ENCODE assay signal across 12 cellular contexts in genomic region chr5:55701462-55702103, GRCh38. TPM values are rescaled to one million over a fixed set of nuclear protein-coding genes. Genes with fewer than 3 reads are reported as not detected.
DNase-seq lines count a peak whose midpoint lies in the region; ATAC-seq and TF ChIP-seq lines count a peak whose summit lies in the region.
"Had no signal": no experiment of that assay in that cellular context is flagged by ENCODE, and none has a peak within 500 bp of the region (broad histone marks: within the 10 kb centered on the region; RNA-seq: fewer than 3 reads in every experiment).

No MANE protein-coding gene starts in this region.

- H4K8ac ChIP-seq in mesenchymal stem cell (ENCODE audit: low read length), result no peak overlapping the region

- 91% methylated on average over 1 of the region's 3 CpGs for WGBS in mesenchymal stem cell

- H3K36me3 Mint-ChIP-seq in GM23338 (ENCODE audit: low read depth) (peaks cover 45% of the 10 kb centered on the region), memory B cell (peaks cover 10% of the 10 kb centered on the region)
- H3K36me3 Mint-ChIP-seq in T-helper 2 cell treated with Interferon-gamma antibody and Interleukin-4, amounts not matched to agents 5 μg/mL and 100 μg/mL, for 36 hours (ENCODE audit: low read depth), result peaks cover 39% of the 10 kb centered on the region

- no peak overlapping the region for H2BK5ac ChIP-seq in mesenchymal stem cell (ENCODE audit: low read depth, low read length, poor library complexity, severe bottlenecking)

- no peak overlapping the region for H3K14ac ChIP-seq in mesenchymal stem cell (ENCODE audit: low read length in 2 of 2)

- H3K4ac ChIP-seq in mesenchymal stem cell (ENCODE audit: low read depth in 1 of 2, low read length in 2 of 2), result no peak overlapping the region

- H3F3A ChIP-seq in GM23338 (replicated peaks; ENCODE audit: low read depth), result no peaks in the 10 kb centered on the region

- H3K27me3 Mint-ChIP-seq in GM23338 (ENCODE audit: insufficient read depth, low read depth, poor library complexity) (no peaks in the 10 kb centered on the region), memory B cell (no peaks in the 10 kb centered on the region)
- H3K27me3 Mint-ChIP-seq in T-helper 2 cell treated with Interferon-gamma antibody and Interleukin-4, amounts not matched to agents 5 μg/mL and 100 μg/mL, for 36 hours (ENCODE audit: low read depth), result no peaks in the 10 kb centered on the region

- no peak overlapping the region for H3K23ac ChIP-seq in mesenchymal stem cell (ENCODE audit: low read length in 2 of 2)

- no peak overlapping the region for H3K4me3 Mint-ChIP-seq in GM23338
- peak overlapping the region; percentile 30 for H3K4me3 Mint-ChIP-seq in T-helper 2 cell treated with Interferon-gamma antibody and Interleukin-4, amounts not matched to agents 5 μg/mL and 100 μg/mL, for 36 hours
- H3K4me3 Mint-ChIP-seq in memory B cell, result no peak overlapping the region

- TF ChIP-seq CTCF in C4-2B (conservative IDR thresholded peaks at IDR 0.05) (peak; percentile 18), GM23338 (conservative IDR thresholded peaks at IDR 0.05; ENCODE audit: low read depth in 2 of 2) (peak; percentile 30 to 31; a peak in 3 of 4 replicates), vagina (IDR thresholded peaks at IDR 0.05) (no peak)

- H3K9me3 Mint-ChIP-seq in GM23338 (peaks cover 22% of the 10 kb centered on the region), memory B cell (no peaks in the 10 kb centered on the region)
- no peaks in the 10 kb centered on the region for H3K9me3 Mint-ChIP-seq in T-helper 2 cell treated with Interferon-gamma antibody and Interleukin-4, amounts not matched to agents 5 μg/mL and 100 μg/mL, for 36 hours

- peaks cover 2% of the 10 kb centered on the region for H3K79me1 ChIP-seq in mesenchymal stem cell (replicated peaks; ENCODE audit: low read length, poor library complexity, severe bottlenecking)

- no peak overlapping the region for H2AK5ac ChIP-seq in mesenchymal stem cell (ENCODE audit: low read length, severe bottlenecking)

- ATAC-seq in GM23338 (no peak), memory B cell (ENCODE audit: low read depth) (no peak)

- H3K4me1 Mint-ChIP-seq in GM23338 (no peaks in the 10 kb centered on the region), memory B cell (peaks cover 13% of the 10 kb centered on the region)
- H3K4me1 Mint-ChIP-seq in T-helper 2 cell treated with Interferon-gamma antibody and Interleukin-4, amounts not matched to agents 5 μg/mL and 100 μg/mL, for 36 hours (ENCODE audit: low read depth), result peaks cover 21% of the 10 kb centered on the region

- intact Hi-C loops in vagina (cut with DNase I), result no loop called here

- H2BK120ac ChIP-seq in mesenchymal stem cell (ENCODE audit: low read depth, low read length), result no peak overlapping the region

- H2BK15ac ChIP-seq in mesenchymal stem cell (ENCODE audit: low read depth, poor library complexity, severe bottlenecking), result no peak overlapping the region

- peaks cover 25% of the 10 kb centered on the region; the same call in 1 of the 2 replicates for H3K79me2 ChIP-seq in GM23338 (replicated peaks; ENCODE audit: insufficient read depth)

- H3K27ac ChIP-seq in C4-2B (no peak overlapping the region), GM23338 (ENCODE audit: low read depth) (no peak overlapping the region), mesenchymal stem cell (ENCODE audit: low read length, poor library complexity, severe bottlenecking) (no peak overlapping the region), vagina (no peak overlapping the region)

- H4K91ac ChIP-seq in mesenchymal stem cell (ENCODE audit: low read length), result no peak overlapping the region

- H2BK12ac ChIP-seq in mesenchymal stem cell (ENCODE audit: low read length in 2 of 2), result no peak overlapping the region

- DNase-seq in GM23338 (ENCODE audit: low spot score), result peak; percentile 24
- DNase-seq in T-helper 2 cell treated with Interferon-gamma antibody and Interleukin-4, amounts not matched to agents 5 μg/mL and 100 μg/mL, for 36 hours (ENCODE audit: low spot score), result no peak
- DNase-seq in memory B cell (ENCODE audit: low spot score in 2 of 2), result no peak
- no peak for DNase-seq in cortex of kidney (lab: John Stamatoyannopoulos, UW)
- DNase-seq in mesenchymal stem cell, result no peak
- no peak for DNase-seq in NCI-H524 (lab: John Stamatoyannopoulos, UW)
- no peak for DNase-seq in vagina (ENCODE audit: extremely low spot score in 2 of 2)
- DNase-seq: C1 segment of cervical spinal cord, NCI-H187 had no signal

- H3K27ac Mint-ChIP-seq in GM23338 (0 out of 2 replicates have a peak overlapping the region, but pooled peaks have one; percentile 5), memory B cell (peak overlapping the region; percentile 61)
- H3K27ac Mint-ChIP-seq in T-helper 2 cell treated with Interferon-gamma antibody and Interleukin-4, amounts not matched to agents 5 μg/mL and 100 μg/mL, for 36 hours, result no peak overlapping the region

- H3K36me3 ChIP-seq in GM23338 (ENCODE audit: insufficient read depth) (peaks cover 8% of the 10 kb centered on the region), mesenchymal stem cell (ENCODE audit: control insufficient read depth in 1 of 2, insufficient read depth in 2 of 2, low read depth in 1 of 2, low read length in 2 of 2) (peaks cover 2 to 12% of the 10 kb centered on the region in 2 experiments), vagina (no peaks in the 10 kb centered on the region)

- TF ChIP-seq POLR2A in vagina (IDR thresholded peaks at IDR 0.05), result no peak

- H2AFZ ChIP-seq in GM23338 (no peak overlapping the region), mesenchymal stem cell (ENCODE audit: low read depth, low read length) (no peak overlapping the region)

- H3K4me1 ChIP-seq in GM23338 (ENCODE audit: insufficient read depth) (no peaks in the 10 kb centered on the region), mesenchymal stem cell (ENCODE audit: control insufficient read depth, insufficient read depth, low read depth, low read length) (no peaks in the 10 kb centered on the region), vagina (no peaks in the 10 kb centered on the region)

- H3K9me2 ChIP-seq in GM23338 (ENCODE audit: insufficient read depth), result no peaks in the 10 kb centered on the region

- H3K9ac ChIP-seq in mesenchymal stem cell (ENCODE audit: low read length), result no peak overlapping the region

- H3K9me3 ChIP-seq in mesenchymal stem cell (ENCODE audit: control insufficient read depth, low read length) (no peaks in the 10 kb centered on the region), vagina (no peaks in the 10 kb centered on the region)

- no peak overlapping the region for H3K18ac ChIP-seq in mesenchymal stem cell (ENCODE audit: low read depth in 1 of 2, low read length in 2 of 2)

- H3K4me3 ChIP-seq in GM23338 (no peak overlapping the region), mesenchymal stem cell (ENCODE audit: insufficient read depth in 1 of 2, low read depth in 1 of 2, low read length in 2 of 2) (no peak overlapping the region), vagina (no peak overlapping the region)

- H3K27me3 ChIP-seq in GM23338 (ENCODE audit: insufficient read depth) (no peaks in the 10 kb centered on the region), mesenchymal stem cell (ENCODE audit: control insufficient read depth in 1 of 2, insufficient read depth in 1 of 2, low read length in 2 of 2) (no peaks in the 10 kb centered on the region), vagina (no peaks in the 10 kb centered on the region)

- no peaks in the 10 kb centered on the region for H4K20me1 ChIP-seq in GM23338 (replicated peaks; ENCODE audit: insufficient read depth)

- H3K4me2 ChIP-seq in GM23338 (no peak overlapping the region), mesenchymal stem cell (ENCODE audit: low read length, poor library complexity, severe bottlenecking) (no peak overlapping the region)

TF ChIP-seq in GM23338, 12 proteins besides CTCF, POLR2A, EP300 and RAD21 (continues in another document):
- TF ChIP-seq ZNF331 (CRISPR knock-in tag; IDR thresholded peaks at IDR 0.05; ENCODE audit: low read depth), result no peak
- no peak for TF ChIP-seq POLR2AphosphoS5 (IDR thresholded peaks at IDR 0.05; ENCODE audit: low read depth)
- no peak for TF ChIP-seq NANOG (IDR thresholded peaks at IDR 0.05; ENCODE audit: borderline replicate concordance)
- TF ChIP-seq JUNB (IDR thresholded peaks at IDR 0.05; ENCODE audit: unreplicated experiment), result no peak
- TF ChIP-seq CREB1 (CRISPR knock-in tag; IDR thresholded peaks at IDR 0.05; ENCODE audit: low read depth), result no peak
- no peak for TF ChIP-seq ZNF114 (CRISPR knock-in tag; IDR thresholded peaks at IDR 0.05)
- no peak for TF ChIP-seq STAT1 (IDR thresholded peaks at IDR 0.05; ENCODE audit: unreplicated experiment)
- TF ChIP-seq EZH2phosphoT487 (IDR thresholded peaks at IDR 0.05; ENCODE audit: unreplicated experiment), result no peak
- TF ChIP-seq ETS1 (IDR thresholded peaks at IDR 0.05), result no peak

RNA-seq across cellular contexts. Expression of gene SLC38A9, which starts 10.5 kb away (rescaled TPM):
- 57.0 and 64.8 TPM in 2 replicates for total RNA-seq in GM23338 (2014; rRNA removed; shearing (Covaris generic))
- polyA plus RNA-seq in GM23338 (2016; fragmentation: Nextera tagmentation; extraction: Ambion mirVana), result 28.6 and 30.8 TPM in 2 replicates
- 23.0 TPM for polyA plus RNA-seq in mesenchymal stem cell (2013, experiment 1 of 2)
- 23.1 TPM for polyA plus RNA-seq in mesenchymal stem cell (2013, experiment 2 of 2)
- 23.3 TPM for total RNA-seq in vagina

RNA-seq across cellular contexts. Expression of gene DDX4, which starts 36.3 kb away (rescaled TPM):
- 0.83 TPM in 1 of 2 replicates, not detected in the other for total RNA-seq in GM23338 (2014; rRNA removed; shearing (Covaris generic))
- not detected in 2 replicates for polyA plus RNA-seq in GM23338 (2016; fragmentation: Nextera tagmentation; extraction: Ambion mirVana)
- polyA plus RNA-seq in mesenchymal stem cell (2013, experiment 1 of 2), result not detected
- polyA plus RNA-seq in mesenchymal stem cell (2013, experiment 2 of 2), result not detected
- total RNA-seq in vagina, result not detected
- total RNA-seq: A673, NCI-H460 had no signal

Comparison
In these comparisons a context has a peak if more than half of its experiments do, and no peak if none do; other contexts are left out.
1. CTCF ChIP-seq: peak in C4-2B (single experiment) and GM23338 (2 of 2); none in vagina (0 of 3).